ENCODE assay signal across 1 cellular context in the genomic region with DNA sequence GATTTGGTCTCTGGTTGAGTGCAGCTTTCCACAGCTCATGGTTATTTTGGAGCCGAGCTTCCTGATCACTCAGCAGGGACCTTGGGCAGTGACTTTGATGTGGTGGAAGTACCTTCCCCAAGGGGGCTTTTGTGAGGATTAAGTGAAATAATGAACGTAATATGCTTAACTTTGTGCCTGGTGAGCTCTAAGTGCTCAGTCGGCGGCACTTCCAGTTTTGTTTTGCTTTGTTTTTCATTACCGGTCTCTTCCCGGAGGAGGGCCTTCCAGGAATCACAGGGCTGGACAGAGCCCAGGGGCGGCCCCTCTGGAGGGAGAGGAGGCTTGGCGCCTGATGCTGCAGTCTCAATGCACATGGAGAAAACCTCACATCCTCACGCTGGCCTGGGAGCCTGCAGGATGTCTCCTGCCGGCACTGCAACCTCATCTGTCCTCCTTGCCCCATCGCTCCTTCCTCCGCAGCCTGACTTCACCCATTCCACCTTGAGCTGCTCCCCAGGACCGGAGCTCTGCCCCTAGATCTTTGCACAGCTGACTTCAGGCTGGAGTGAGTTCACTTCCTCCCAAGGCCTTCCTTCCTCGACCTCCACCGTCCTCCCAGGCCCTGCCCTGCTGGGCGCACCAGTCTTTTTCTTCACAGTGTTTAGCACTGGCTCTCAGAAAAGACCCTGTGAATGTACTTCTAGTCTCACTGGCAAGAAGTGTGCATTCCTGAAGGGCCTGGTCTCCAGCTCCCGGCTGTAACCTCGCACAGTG.
TF ChIP-seq lines count a peak whose summit lies in the region.

No MANE protein-coding gene starts in this region.

TF ChIP-seq in SK-N-SH, 30 proteins besides CTCF, POLR2A, EP300 and RAD21 (continued from another document):
- TF ChIP-seq EZH2phosphoT487 (IDR thresholded peaks at IDR 0.05; ENCODE audit: borderline replicate concordance, low read depth), result no peak
